17 cellular contexts compared by ENCODE assay signal in genomic region chr1:222370911-222371717, GRCh38.
DNase-seq lines count a peak whose midpoint lies in the region; ATAC-seq and TF ChIP-seq lines count a peak whose summit lies in the region.
"Had no signal": no experiment of that assay in that cellular context is flagged by ENCODE, and none has a peak within 500 bp of the region (broad histone marks: within the 10 kb centered on the region; RNA-seq: fewer than 3 reads in every experiment).

No MANE protein-coding gene starts in this region.

- no peaks in the 10 kb centered on the region; the same call in 1 of the 2 replicates for H3K9me2 ChIP-seq in PC-9 (ENCODE audit: insufficient read depth)

- H3K27ac ChIP-seq in PC-9 (peak overlapping the region; percentile 29), mesodermal cell (ENCODE audit: low read depth, low read length, severe bottlenecking) (peak overlapping the region; percentile 75), psoas muscle (no peak overlapping the region)
- H3K27ac ChIP-seq: C4-2B had no signal

- DNase-seq in AG20443 (ENCODE audit: low spot score) (peak; percentile 88), PC-9 (peak in 1 of 2 experiments; percentile 26), chondrocyte (ENCODE audit: low spot score) (no peak), NCI-H2107 (lab: John Stamatoyannopoulos, UW) (no peak), psoas muscle (no peak), posterior cingulate gyrus (no peak)
- DNase-seq in stimulated activated CD4-positive, alpha-beta T cell treated with anti-CD3 and anti-CD28 coated beads, Interleukin-12 subunit alpha, Interleukin-12 subunit beta, amount 100 ng/mL, for 4 hours, result no peak
- DNase-seq: effector CD4-positive, alpha-beta T cell; KBM-7; NCI-H187; SHP77 treated with DMSO at 0.1 percent for 48 hours; stimulated activated CD4-positive, alpha-beta T cell treated with anti-CD3 and anti-CD28 coated beads, Interleukin-2, amount 100 ng/mL, for 48 hours; stimulated activated naive CD8-positive, alpha-beta T cell treated with anti-CD3 and anti-CD28 coated beads, Interleukin-15, Interleukin-2, amounts not matched to agents 100 U/mL and 50 U/mL, for 24 hours had no signal

- intact Hi-C loops in PC-9 (cut with micrococcal nuclease; ENCODE audit: unreplicated experiment) (loop anchor here (2.0 kb wide), 1 partner anchor 36 kb away; no protein-coding TSS in a partner anchor), psoas muscle (cut with DNase I) (no loop called here), posterior cingulate gyrus (cut with DNase I) (no loop called here)

- H3K4me3 ChIP-seq in PC-9 (no peak overlapping the region), mesodermal cell (ENCODE audit: extremely low read depth, insufficient read depth, low read length, poor library complexity, severe bottlenecking) (no peak overlapping the region), psoas muscle (no peak overlapping the region)

- H3K4me2 ChIP-seq in PC-9, result peak overlapping the region; percentile 32; the same call in 1 of the 2 replicates

- no peak for TF ChIP-seq CTCF in PC-9 (conservative IDR thresholded peaks at IDR 0.05)
- TF ChIP-seq CTCF in chondrocyte (IDR thresholded peaks at IDR 0.05), result no peak
- no peak for TF ChIP-seq CTCF in psoas muscle (IDR thresholded peaks at IDR 0.05)

- no peaks in the 10 kb centered on the region; the same call in 1 of the 2 replicates for H3F3A ChIP-seq in PC-9 (ENCODE audit: insufficient read depth, low read depth)

- H3K27ac Mint-ChIP-seq in chondrocyte (ENCODE audit: unreplicated experiment), result peak overlapping the region; percentile 90
- H3K27ac Mint-ChIP-seq: activated naive CD8-positive, alpha-beta T cell; memory B cell had no signal

- CTCF ChIA-PET in PC-9 (lab: Charles Lee), result interaction anchor here (0.6 kb wide), 1 partner anchor 758 kb away, joined by 3 read pairs; no protein-coding TSS in a partner anchor

- H3K9me3 ChIP-seq in PC-9 (ENCODE audit: insufficient read depth, low read depth) (no peaks in the 10 kb centered on the region), mesodermal cell (ENCODE audit: control insufficient read depth, low read length) (no peaks in the 10 kb centered on the region), psoas muscle (no peaks in the 10 kb centered on the region)

- peaks cover 58% of the 10 kb centered on the region for H3K4me1 Mint-ChIP-seq in chondrocyte (ENCODE audit: low read depth)

- H3K4me3 Mint-ChIP-seq in chondrocyte (ENCODE audit: unreplicated experiment), result no peak overlapping the region
- H3K4me3 Mint-ChIP-seq: activated naive CD8-positive, alpha-beta T cell; memory B cell had no signal

- no peaks in the 10 kb centered on the region for H4K20me1 ChIP-seq in PC-9 (ENCODE audit: insufficient read depth)

- H3K36me3 Mint-ChIP-seq in chondrocyte (ENCODE audit: low read depth), result no peaks in the 10 kb centered on the region
- H3K36me3 Mint-ChIP-seq: activated naive CD8-positive, alpha-beta T cell; memory B cell had no signal

- peak overlapping the region; percentile 14; the same call in 1 of the 2 replicates for H2AFZ ChIP-seq in PC-9

- no peaks in the 10 kb centered on the region for H3K27me3 Mint-ChIP-seq in chondrocyte (ENCODE audit: low read depth)
- H3K27me3 Mint-ChIP-seq: activated naive CD8-positive, alpha-beta T cell had no signal

- BruUV-seq in PC-9 (replicated peaks; lab: Mats Ljungman, UMichigan), result no TSS peak

- H3K36me3 ChIP-seq in PC-9 (ENCODE audit: low read depth) (no peaks in the 10 kb centered on the region), mesodermal cell (ENCODE audit: control insufficient read depth, insufficient read depth, low read length) (no peaks in the 10 kb centered on the region), psoas muscle (ENCODE audit: insufficient read depth in 1 of 2, low read depth in 1 of 2) (no peaks in the 10 kb centered on the region)

- WGBS in mesodermal cell (ENCODE audit: insufficient coverage in 2 of 2), 2 experiments, result 71 to 100% methylated on average over 2 to 4 of the region's 7 CpGs
- WGBS in psoas muscle, 3 donors, result 70 to 81% (median 75%) methylated on average over 7 of the region's 7 CpGs

- no peaks in the 10 kb centered on the region for H3K9me3 Mint-ChIP-seq in chondrocyte (ENCODE audit: low read depth)
- H3K9me3 Mint-ChIP-seq: memory B cell had no signal

- 0 out of 2 replicates have a peak, but pooled peaks cover 5% of the 10 kb centered on the region for H3K27me3 ChIP-seq in PC-9 (ENCODE audit: insufficient read depth, low read depth)
- no peaks in the 10 kb centered on the region for H3K27me3 ChIP-seq in psoas muscle (ENCODE audit: insufficient read depth in 3 of 3, low read length in 2 of 3)

- H3K79me2 ChIP-seq in PC-9 (ENCODE audit: low read depth), result no peaks in the 10 kb centered on the region

- POLR2A ChIA-PET in PC-9 (lab: Charles Lee; ENCODE audit: unreplicated experiment), result interaction anchor here (0.7 kb wide), 1 partner anchor 342 kb away, joined by 4 read pairs; no protein-coding TSS in a partner anchor

- no peak for ATAC-seq in psoas muscle
- ATAC-seq: stimulated activated naive CD8-positive, alpha-beta T cell treated with anti-CD3 and anti-CD28 coated beads, Interleukin-15, Interleukin-2, amounts not matched to agents 100 U/mL and 50 U/mL, for 24 hours had no signal

- H3K4me1 ChIP-seq in PC-9 (replicated peaks; ENCODE audit: insufficient read depth) (peaks cover 16% of the 10 kb centered on the region), mesodermal cell (ENCODE audit: control insufficient read depth, insufficient read depth, low read length, poor library complexity, severe bottlenecking) (peaks cover 28% of the 10 kb centered on the region), psoas muscle (no peaks in the 10 kb centered on the region)
